In the genomic region with DNA sequence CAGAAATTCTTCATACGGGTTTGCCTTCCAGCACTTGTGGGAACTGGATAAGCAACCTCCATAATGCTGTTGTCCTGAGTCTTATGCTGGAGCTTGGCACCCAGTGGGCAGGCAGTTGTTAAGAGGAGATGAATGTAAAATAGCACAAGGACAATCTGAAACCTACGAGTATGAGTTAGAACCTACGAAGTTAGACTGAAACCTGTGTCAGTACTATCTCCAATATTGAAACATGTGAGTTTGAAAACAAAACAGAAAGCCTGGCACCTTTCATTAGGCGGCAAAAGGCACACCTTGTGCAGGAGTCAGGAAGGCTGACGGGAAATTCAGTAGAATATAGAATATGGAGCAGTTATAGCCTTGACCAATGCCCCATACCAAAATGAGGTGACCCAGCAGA, we compare ENCODE assay signal across 29 cellular contexts.
"Had no signal": no experiment of that assay in that cellular context is flagged by ENCODE, and none has a peak within 500 bp of the region (broad histone marks: within the 10 kb centered on the region; RNA-seq: fewer than 3 reads in every experiment).

No MANE protein-coding gene starts in this region.

- DNase-seq: activated CD4-positive, alpha-beta T cell treated with anti-CD3 and anti-CD28 coated beads for 1 hour; activated CD4-positive, alpha-beta T cell treated with anti-CD3 and anti-CD28 coated beads, Interleukin-2, amount 10 ng/mL, durations not matched to agents 24 days and 14 days; activated CD4-positive, alpha-beta T cell treated with anti-CD3 and anti-CD28 coated beads, Interleukin-2, amount 50 U/mL, for 48 hours; activated CD8-positive, alpha-beta memory T cell treated with anti-CD3 and anti-CD28 coated beads for 24 hours; activated effector memory CD4-positive, alpha-beta T cell treated with anti-CD3 and anti-CD28 coated beads, Interleukin-2, amount 50 U/mL, for 16 hours; activated naive CD4-positive, alpha-beta T cell treated with Interleukin-2 at 50 U/mL for 16 hours; activated T-cell treated with anti-CD3 and anti-CD28 coated beads, Interleukin-2, amount 50 U/mL, for 4 hours; amygdala; NCI-H1048; NCI-H146; NCI-H187 treated with DMSO at 0.1 percent for 48 hours; NCI-H2081 treated with DMSO at 0.1 percent for 48 hours; NCI-H2171; NCI-H2227 treated with DMSO at 0.1 percent for 48 hours; NCI-H446 treated with DMSO at 0.1 percent for 48 hours; NCI-H526; NCI-H774; NK-92 treated with Interleukin-12 subunit alpha and Interleukin-12 subunit beta, amount 100 ng/mL, for 24 hours; SHP77; T-helper 17 cell; T-helper 9 cell had no signal

- H3K27me3 Mint-ChIP-seq: activated CD4-positive, alpha-beta T cell treated with anti-CD3 and anti-CD28 coated beads, Interleukin-2, amount 10 ng/mL, durations not matched to agents 24 days and 14 days; brain; central memory CD8-positive, alpha-beta T cell; T-helper 17 cell had no signal

- H3K4me3 Mint-ChIP-seq: activated CD4-positive, alpha-beta T cell treated with anti-CD3 and anti-CD28 coated beads, Interleukin-2, amount 10 ng/mL, durations not matched to agents 24 days and 14 days; activated T-cell treated with anti-CD3 and anti-CD28 coated beads, Interleukin-2, amount 50 U/mL, for 4 hours; brain; central memory CD8-positive, alpha-beta T cell; T-helper 17 cell; WTC11 had no signal

- H3K27ac Mint-ChIP-seq: activated CD4-positive, alpha-beta T cell treated with anti-CD3 and anti-CD28 coated beads, Interleukin-2, amount 10 ng/mL, durations not matched to agents 24 days and 14 days; activated naive CD4-positive, alpha-beta T cell treated with anti-CD3 and anti-CD28 coated beads, Interleukin-2, amount 50 U/mL, for 72 hours; brain; T-helper 17 cell; WTC11 had no signal

- H3K4me3 ChIP-seq: SJSA1 had no signal

- ATAC-seq: activated naive CD4-positive, alpha-beta T cell treated with anti-CD3 and anti-CD28 coated beads, Interleukin-2, amount 50 U/mL, for 72 hours; activated T-cell treated with anti-CD3 and anti-CD28 coated beads, Interleukin-2, amount 50 U/mL, for 4 hours; SK-N-SH treated with all-trans-retinoic acid at 6 μM for 48 hours; T-helper 17 cell; WTC11 had no signal

- H3K27me3 ChIP-seq: SJSA1 had no signal

- FAIRE-seq: astrocyte, RCC 7860 had no signal

- H3K27ac ChIP-seq: SJSA1 had no signal

- H3K4me1 Mint-ChIP-seq: activated CD4-positive, alpha-beta T cell treated with anti-CD3 and anti-CD28 coated beads, Interleukin-2, amount 10 ng/mL, durations not matched to agents 24 days and 14 days; brain; central memory CD8-positive, alpha-beta T cell; T-helper 17 cell; WTC11 had no signal

- H3K4me1 ChIP-seq: SJSA1 had no signal

- H3K9me3 ChIP-seq: SJSA1 had no signal

- H3K36me3 Mint-ChIP-seq: activated naive CD4-positive, alpha-beta T cell treated with anti-CD3 and anti-CD28 coated beads, Interleukin-2, amount 50 U/mL, for 72 hours; brain; WTC11 had no signal

- H3K36me3 ChIP-seq: SJSA1 had no signal

- H3K9me3 Mint-ChIP-seq: activated CD4-positive, alpha-beta T cell treated with anti-CD3 and anti-CD28 coated beads, Interleukin-2, amount 10 ng/mL, durations not matched to agents 24 days and 14 days; activated T-cell treated with anti-CD3 and anti-CD28 coated beads, Interleukin-2, amount 50 U/mL, for 4 hours; brain; WTC11 had no signal
